ENCODE assay signal across 26 cellular contexts in the genomic region with DNA sequence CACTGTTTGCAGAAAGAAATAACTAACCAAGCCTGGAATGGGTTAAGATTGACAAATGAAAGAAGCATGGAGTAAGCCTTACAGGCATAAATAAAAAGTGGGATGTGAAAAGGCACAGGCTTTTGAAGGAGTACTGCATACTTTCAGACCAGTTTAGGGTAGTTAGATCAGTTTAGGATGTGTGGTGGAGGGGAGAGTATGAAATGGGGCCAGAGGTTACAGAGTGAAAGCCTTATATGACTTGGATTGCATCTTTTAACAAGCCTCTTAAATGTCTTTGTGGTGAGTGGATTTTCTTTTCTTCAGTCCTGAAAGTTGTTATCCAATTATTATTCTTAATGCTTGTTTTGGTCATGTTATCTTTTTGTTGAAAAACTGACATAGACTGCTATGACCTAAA. TPM values are rescaled to one million over a fixed set of nuclear protein-coding genes. Genes with fewer than 3 reads are reported as not detected.
"Had no signal": no experiment of that assay in that cellular context is flagged by ENCODE, and none has a peak within 500 bp of the region (broad histone marks: within the 10 kb centered on the region; RNA-seq: fewer than 3 reads in every experiment).

No MANE protein-coding gene starts in this region.

- H3K4me1 ChIP-seq: breast epithelium, colonic mucosa, Peyer's patch, SJSA1 had no signal

- H3K27ac Mint-ChIP-seq: activated CD8-positive, alpha-beta T cell treated with anti-CD3 and anti-CD28 coated beads for 36 hours; activated naive CD4-positive, alpha-beta T cell treated with anti-CD3 and anti-CD28 coated beads, Interleukin-2, amount 50 U/mL, for 24 hours; T-helper 1 cell treated with Interleukin-12 subunit alpha and Interleukin-12 subunit beta and Interleukin-4 antibody, amounts not matched to agents 30 μg/mL and 1 μg/mL, for 36 hours had no signal

- ATAC-seq: activated CD4-positive, CD25-positive, alpha-beta regulatory T cell treated with anti-CD3 and anti-CD28 coated beads, Interleukin-2, amount 50 U/mL, for 24 hours; activated CD8-positive, alpha-beta T cell treated with anti-CD3 and anti-CD28 coated beads for 36 hours; SK-N-SH treated with all-trans-retinoic acid at 6 μM for 48 hours had no signal

- H3K9me3 Mint-ChIP-seq: activated CD8-positive, alpha-beta T cell treated with anti-CD3 and anti-CD28 coated beads for 36 hours; activated naive CD4-positive, alpha-beta T cell treated with anti-CD3 and anti-CD28 coated beads, Interleukin-2, amount 50 U/mL, for 24 hours; T-helper 1 cell treated with Interleukin-12 subunit alpha and Interleukin-12 subunit beta and Interleukin-4 antibody, amounts not matched to agents 30 μg/mL and 1 μg/mL, for 36 hours had no signal

- H3K4me1 Mint-ChIP-seq: activated naive CD4-positive, alpha-beta T cell treated with anti-CD3 and anti-CD28 coated beads, Interleukin-2, amount 50 U/mL, for 24 hours had no signal

- H3K36me3 Mint-ChIP-seq: activated naive CD4-positive, alpha-beta T cell treated with anti-CD3 and anti-CD28 coated beads, Interleukin-2, amount 50 U/mL, for 24 hours had no signal

- H3K4me3 Mint-ChIP-seq: activated CD8-positive, alpha-beta T cell treated with anti-CD3 and anti-CD28 coated beads for 36 hours; activated naive CD4-positive, alpha-beta T cell treated with anti-CD3 and anti-CD28 coated beads, Interleukin-2, amount 50 U/mL, for 24 hours; T-helper 1 cell treated with Interleukin-12 subunit alpha and Interleukin-12 subunit beta and Interleukin-4 antibody, amounts not matched to agents 30 μg/mL and 1 μg/mL, for 36 hours had no signal

- H3K36me3 ChIP-seq: breast epithelium, colonic mucosa, MG63, Peyer's patch, SJSA1 had no signal

- H3K27me3 ChIP-seq: breast epithelium, colonic mucosa, MG63, Peyer's patch, SJSA1 had no signal

- H3K27me3 Mint-ChIP-seq: activated CD8-positive, alpha-beta T cell treated with anti-CD3 and anti-CD28 coated beads for 36 hours; activated naive CD4-positive, alpha-beta T cell treated with anti-CD3 and anti-CD28 coated beads, Interleukin-2, amount 50 U/mL, for 24 hours had no signal

- DNase-seq: activated CD4-positive, alpha-beta T cell treated with anti-CD3 and anti-CD28 coated beads for 4 hours; activated CD8-positive, alpha-beta memory T cell treated with anti-CD3 and anti-CD28 coated beads, Interleukin-2, amount 50 U/mL, for 4 hours; activated CD8-positive, alpha-beta T cell treated with anti-CD3 and anti-CD28 coated beads for 36 hours; activated effector memory CD4-positive, alpha-beta T cell treated with Interleukin-2 at 50 U/mL for 16 hours; activated naive CD4-positive, alpha-beta T cell; aorta; caudate nucleus; colonic mucosa; MG63; MV-4-11; NCI-H1105; NCI-H1436 treated with DMSO at 0.1 percent for 48 hours; NCI-H187 treated with DMSO at 0.1 percent for 48 hours; NCI-H2081 treated with DMSO at 0.1 percent for 48 hours; NCI-H345; NCI-H510A; NCI-H526 treated with DMSO at 0.1 percent for 48 hours; Peyer's patch; SHP77; SW 1271 had no signal

- H3K4me3 ChIP-seq: breast epithelium, colonic mucosa, MG63, Peyer's patch, SJSA1 had no signal

- H3K27ac ChIP-seq: breast epithelium, colonic mucosa, Peyer's patch, SJSA1 had no signal

RNA-seq across cellular contexts. Expression of a gene that starts 52.2 kb away (rescaled TPM):
- total RNA-seq: activated CD8-positive, alpha-beta T cell treated with anti-CD3 and anti-CD28 coated beads for 36 hours had no signal
